ENCODE assay signal across 14 cellular contexts in genomic region chr3:66496731-66497130, GRCh38. TPM values are rescaled to one million over a fixed set of nuclear protein-coding genes. Genes with fewer than 3 reads are reported as not detected.
A peak's percentile ranks its signal among the peaks of the same experiment; 100 is the strongest.
DNase-seq lines count a peak whose midpoint lies in the region; ATAC-seq and TF ChIP-seq lines count a peak whose summit lies in the region.
"Had no signal": no experiment of that assay in that cellular context is flagged by ENCODE, and none has a peak within 500 bp of the region (broad histone marks: within the 10 kb centered on the region; RNA-seq: fewer than 3 reads in every experiment).

No MANE protein-coding gene starts in this region.

- no peaks in the 10 kb centered on the region for H3K27me3 ChIP-seq in ectodermal cell (ENCODE audit: control insufficient read depth, insufficient read depth, low read length, poor library complexity, severe bottlenecking)
- H3K27me3 ChIP-seq in GM23248 (replicated peaks; ENCODE audit: insufficient read depth) = 0 out of 2 replicates have a peak, but pooled peaks cover 2% of the 10 kb centered on the region

- peak; percentile 69 for DNase-seq in activated CD4-positive, alpha-beta T cell treated with anti-CD3 and anti-CD28 coated beads, Interleukin-2, amount 10 ng/mL, durations not matched to agents 24 days and 14 days
- no peak for DNase-seq in activated CD4-positive, alpha-beta T cell treated with anti-CD3 and anti-CD28 coated beads, Interleukin-2, amount 50 U/mL, for 1 hour
- DNase-seq in LNCaP clone FGC (ENCODE audit: low read depth) (no peak), DMS79 (lab: John Stamatoyannopoulos, UW) (no peak), GM23248 (no peak)
- DNase-seq in stimulated activated effector memory CD8-positive, alpha-beta T cell treated with anti-CD3 and anti-CD28 coated beads, Interleukin-12 subunit alpha, Interleukin-12 subunit beta, amount 100 ng/mL, for 72 hours (ENCODE audit: low spot score in 2 of 2) = no peak
- DNase-seq in stimulated activated CD4-positive, alpha-beta T cell treated with anti-CD3 and anti-CD28 coated beads, Interleukin-4, amount 100 ng/mL, for 24 hours = no peak
- DNase-seq: activated CD8-positive, alpha-beta memory T cell treated with anti-CD3 and anti-CD28 coated beads, Interleukin-2, amount 50 U/mL, for 48 hours; hippocampal formation; MV-4-11; NK-92 treated with Interleukin-12 subunit alpha and Interleukin-12 subunit beta, amount 100 ng/mL, for 24 hours; stimulated activated CD4-positive, alpha-beta T cell treated with anti-CD3 and anti-CD28 coated beads, Interleukin-15, amount 100 ng/mL, for 24 hours had no signal

- no peak overlapping the region for H2AFZ ChIP-seq in GM23248

- no peaks in the 10 kb centered on the region for H3K9me2 ChIP-seq in GM23248 (ENCODE audit: insufficient read depth)

- H3K4me3 ChIP-seq in LNCaP clone FGC (ENCODE audit: low read depth, low read length) (peak overlapping the region; percentile 91), ectodermal cell (ENCODE audit: insufficient read depth, low read depth, low read length) (peak overlapping the region; percentile 90), GM23248 (no peak overlapping the region)

- peaks cover 3% of the 10 kb centered on the region for H3K27me3 Mint-ChIP-seq in activated CD4-positive, alpha-beta T cell treated with anti-CD3 and anti-CD28 coated beads, Interleukin-2, amount 10 ng/mL, durations not matched to agents 24 days and 14 days

- peak overlapping the region; percentile 80 for H3K27ac Mint-ChIP-seq in activated CD4-positive, alpha-beta T cell treated with anti-CD3 and anti-CD28 coated beads, Interleukin-2, amount 10 ng/mL, durations not matched to agents 24 days and 14 days
- peak overlapping the region; percentile 66 for H3K27ac Mint-ChIP-seq in stimulated activated effector memory CD8-positive, alpha-beta T cell treated with anti-CD3 and anti-CD28 coated beads, Interleukin-12 subunit alpha, Interleukin-12 subunit beta, amount 100 ng/mL, for 72 hours

- in situ Hi-C loops in GM23248 (cut with MboI) = no loop called here

- H3K4me3 Mint-ChIP-seq in activated CD4-positive, alpha-beta T cell treated with anti-CD3 and anti-CD28 coated beads, Interleukin-2, amount 10 ng/mL, durations not matched to agents 24 days and 14 days = peak overlapping the region; percentile 94
- H3K4me3 Mint-ChIP-seq in stimulated activated effector memory CD8-positive, alpha-beta T cell treated with anti-CD3 and anti-CD28 coated beads, Interleukin-12 subunit alpha, Interleukin-12 subunit beta, amount 100 ng/mL, for 72 hours = peak overlapping the region; percentile 9

- peaks cover 81% of the 10 kb centered on the region for H3K4me1 Mint-ChIP-seq in activated CD4-positive, alpha-beta T cell treated with anti-CD3 and anti-CD28 coated beads, Interleukin-2, amount 10 ng/mL, durations not matched to agents 24 days and 14 days
- peaks cover 87% of the 10 kb centered on the region for H3K4me1 Mint-ChIP-seq in stimulated activated effector memory CD8-positive, alpha-beta T cell treated with anti-CD3 and anti-CD28 coated beads, Interleukin-12 subunit alpha, Interleukin-12 subunit beta, amount 100 ng/mL, for 72 hours

- no peaks in the 10 kb centered on the region for H3K9me3 ChIP-seq in ectodermal cell (ENCODE audit: control insufficient read depth, low read length)
- H3K9me3 ChIP-seq in GM23248 (ENCODE audit: low read depth) = no peaks in the 10 kb centered on the region

- no peaks in the 10 kb centered on the region for H4K20me1 ChIP-seq in GM23248 (ENCODE audit: insufficient read depth)

- H3K36me3 Mint-ChIP-seq in activated CD4-positive, alpha-beta T cell treated with anti-CD3 and anti-CD28 coated beads, Interleukin-2, amount 10 ng/mL, durations not matched to agents 24 days and 14 days (ENCODE audit: low read depth) = peaks cover 18% of the 10 kb centered on the region
- peaks cover 12% of the 10 kb centered on the region for H3K36me3 Mint-ChIP-seq in stimulated activated effector memory CD8-positive, alpha-beta T cell treated with anti-CD3 and anti-CD28 coated beads, Interleukin-12 subunit alpha, Interleukin-12 subunit beta, amount 100 ng/mL, for 72 hours

- H3K36me3 ChIP-seq in ectodermal cell (ENCODE audit: control insufficient read depth, insufficient read depth, low read length) = no peaks in the 10 kb centered on the region
- H3K36me3 ChIP-seq in GM23248 (ENCODE audit: low read depth) = no peaks in the 10 kb centered on the region

- no peak for ATAC-seq in stimulated activated effector memory CD8-positive, alpha-beta T cell treated with anti-CD3 and anti-CD28 coated beads, Interleukin-12 subunit alpha, Interleukin-12 subunit beta, amount 100 ng/mL, for 72 hours
- ATAC-seq: HCT116 had no signal

- no peaks in the 10 kb centered on the region for H3K9me3 Mint-ChIP-seq in activated CD4-positive, alpha-beta T cell treated with anti-CD3 and anti-CD28 coated beads, Interleukin-2, amount 10 ng/mL, durations not matched to agents 24 days and 14 days
- no peaks in the 10 kb centered on the region for H3K9me3 Mint-ChIP-seq in stimulated activated effector memory CD8-positive, alpha-beta T cell treated with anti-CD3 and anti-CD28 coated beads, Interleukin-12 subunit alpha, Interleukin-12 subunit beta, amount 100 ng/mL, for 72 hours

- peaks cover 42% of the 10 kb centered on the region for H3K79me2 ChIP-seq in GM23248 (ENCODE audit: insufficient read depth)

- no peaks in the 10 kb centered on the region for H3F3A ChIP-seq in GM23248 (ENCODE audit: insufficient read depth)

- intact Hi-C loops in activated CD4-positive, alpha-beta T cell treated with anti-CD3 and anti-CD28 coated beads, Interleukin-2, amount 10 ng/mL, durations not matched to agents 24 days and 14 days (cut with micrococcal nuclease) = no loop called here

- no peak overlapping the region for H3K9ac ChIP-seq in GM23248

- TF ChIP-seq CTCF in LNCaP clone FGC (IDR thresholded peaks at IDR 0.05; ENCODE audit: control insufficient read depth, extremely low read depth, insufficient read depth) = no peak

- H3K27ac ChIP-seq in ectodermal cell (ENCODE audit: insufficient read depth, low read depth, low read length, poor library complexity, severe bottlenecking) = no peak overlapping the region
- no peak overlapping the region for H3K27ac ChIP-seq in GM23248

- H3K4me1 ChIP-seq in ectodermal cell (ENCODE audit: control insufficient read depth, insufficient read depth, low read length) = peaks cover 53% of the 10 kb centered on the region
- peaks cover 4% of the 10 kb centered on the region; the same call in 1 of the 2 replicates for H3K4me1 ChIP-seq in GM23248 (ENCODE audit: insufficient read depth)

- no peak overlapping the region for H3K4me2 ChIP-seq in GM23248 (ENCODE audit: unreplicated experiment)

RNA-seq across cellular contexts. Expression of gene LRIG1, which starts 4.1 kb away (rescaled TPM):
- 50.3 and 52.8 TPM in 2 replicates for total RNA-seq in activated CD4-positive, alpha-beta T cell treated with anti-CD3 and anti-CD28 coated beads, Interleukin-2, amount 10 ng/mL, durations not matched to agents 24 days and 14 days
- 109 TPM for polyA plus RNA-seq in ectodermal cell (2013, experiment 1 of 4)
- 111 TPM for polyA plus RNA-seq in ectodermal cell (2013, experiment 2 of 4)
- polyA plus RNA-seq in ectodermal cell (2013, experiment 3 of 4) = 102 TPM
- polyA plus RNA-seq in ectodermal cell (2013, experiment 4 of 4) = 105 TPM
- total RNA-seq in GM23248 (2014; rRNA removed; shearing (Covaris generic)) = 6.5 and 10.0 TPM in 2 replicates
- polyA plus RNA-seq in GM23248 (2016; fragmentation: Nextera tagmentation; extraction: Ambion mirVana) = 2.8 and 3.1 TPM in 2 replicates
